ENCODE assay signal across 32 cellular contexts in genomic region chr15:88048237-88048636, GRCh38.
"Had no signal": no experiment of that assay in that cellular context is flagged by ENCODE, and none has a peak within 500 bp of the region (broad histone marks: within the 10 kb centered on the region; RNA-seq: fewer than 3 reads in every experiment).

No MANE protein-coding gene starts in this region.

- DNase-seq: activated B cell treated with CpG ODN at 0.5 μM for 24 hours; activated CD4-positive, alpha-beta memory T cell treated with anti-CD3 and anti-CD28 coated beads, Interleukin-2, amount 10 ng/mL, durations not matched to agents 7 days and 5 days; activated CD4-positive, alpha-beta T cell treated with anti-CD3 and anti-CD28 coated beads for 1 hour; activated CD4-positive, alpha-beta T cell treated with anti-CD3 and anti-CD28 coated beads for 36 hours; activated CD4-positive, alpha-beta T cell treated with anti-CD3 and anti-CD28 coated beads for 48 hours; activated CD4-positive, alpha-beta T cell treated with anti-CD3 and anti-CD28 coated beads, Interleukin-2, amount 10 ng/mL, durations not matched to agents 7 days and 5 days; activated CD4-positive, alpha-beta T cell treated with anti-CD3 and anti-CD28 coated beads, Interleukin-2, amount 50 U/mL, for 48 hours; activated CD8-positive, alpha-beta memory T cell treated with anti-CD3 and anti-CD28 coated beads for 24 hours; activated CD8-positive, alpha-beta memory T cell treated with anti-CD3 and anti-CD28 coated beads, Interleukin-2, amount 10 ng/mL, durations not matched to agents 7 days and 5 days; activated CD8-positive, alpha-beta memory T cell treated with anti-CD3 and anti-CD28 coated beads, Interleukin-2, amount 50 U/mL, for 48 hours; activated CD8-positive, alpha-beta T cell treated with anti-CD3 and anti-CD28 coated beads, Interleukin-2, amount 10 ng/mL, durations not matched to agents 7 days and 5 days; activated effector memory CD4-positive, alpha-beta T cell treated with Interleukin-2 at 50 U/mL for 16 hours; activated gamma-delta T cell; activated naive CD4-positive, alpha-beta T cell treated with anti-CD3 and anti-CD28 coated beads, Interleukin-2, amount 10 ng/mL, durations not matched to agents 7 days and 5 days; activated naive CD4-positive, alpha-beta T cell treated with Interleukin-2 at 50 U/mL for 16 hours; activated naive CD8-positive, alpha-beta T cell treated with anti-CD3 and anti-CD28 coated beads, Interleukin-2, amount 10 ng/mL, durations not matched to agents 7 days and 5 days; activated naive CD8-positive, alpha-beta T cell treated with anti-CD3 and anti-CD28 coated beads, Interleukin-2, amount 50 U/mL, for 24 hours; activated T-cell treated with anti-CD3 and anti-CD28 coated beads, Interleukin-2, amount 50 U/mL, for 24 hours; activated T-cell treated with anti-CD3 and anti-CD28 coated beads, Interleukin-2, amount 50 U/mL, for 48 hours; amniotic stem cell; aorta; body of pancreas; brain microvascular endothelial cell; central memory CD4-positive, alpha-beta T cell; T-helper 1 cell; T-helper 2 cell; T-helper 9 cell had no signal

- H3K4me3 ChIP-seq: body of pancreas, breast epithelium had no signal

- H3K27me3 ChIP-seq: body of pancreas, brain microvascular endothelial cell, breast epithelium had no signal

- H3K27ac ChIP-seq: body of pancreas, brain microvascular endothelial cell, breast epithelium, VCaP had no signal

- H3K4me1 ChIP-seq: body of pancreas, breast epithelium had no signal

- H3K9me3 ChIP-seq: body of pancreas, breast epithelium had no signal

- FAIRE-seq: astrocyte, TTC549 had no signal

- ATAC-seq: activated CD4-positive, alpha-beta T cell treated with anti-CD3 and anti-CD28 coated beads for 36 hours; activated CD4-positive, CD25-positive, alpha-beta regulatory T cell treated with anti-CD3 and anti-CD28 coated beads, Interleukin-2, amount 50 U/mL, for 24 hours; activated CD8-positive, alpha-beta memory T cell treated with anti-CD3 and anti-CD28 coated beads, Interleukin-2, amount 10 ng/mL, durations not matched to agents 7 days and 5 days; activated CD8-positive, alpha-beta T cell treated with anti-CD3 and anti-CD28 coated beads, Interleukin-2, amount 10 ng/mL, durations not matched to agents 7 days and 5 days; activated naive CD8-positive, alpha-beta T cell treated with anti-CD3 and anti-CD28 coated beads, Interleukin-2, amount 50 U/mL, for 24 hours; body of pancreas had no signal

- H3K36me3 ChIP-seq: brain microvascular endothelial cell, breast epithelium had no signal
